8 cellular contexts compared by ENCODE assay signal in the genomic region with DNA sequence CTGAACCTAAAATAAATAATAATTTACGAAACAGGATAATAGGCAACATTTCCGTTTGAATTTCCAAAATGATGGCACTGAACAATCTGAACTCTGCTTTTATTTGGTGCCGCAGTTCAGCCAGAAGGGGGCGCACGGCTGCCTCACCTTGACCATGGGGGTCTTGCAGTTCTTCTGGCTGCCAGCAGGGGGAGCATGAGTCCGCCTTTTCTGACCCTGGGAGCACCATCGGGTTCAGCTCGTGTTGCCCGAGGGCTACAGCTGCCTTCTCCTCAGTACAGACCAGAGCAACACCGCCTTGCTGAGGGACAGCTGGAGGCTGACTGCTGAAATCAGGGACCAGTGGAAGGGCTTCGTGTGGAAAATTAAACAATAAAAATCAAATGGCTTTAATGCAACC.
DNase-seq lines count a peak whose midpoint lies in the region; ATAC-seq, FAIRE-seq and TF ChIP-seq lines count a peak whose summit lies in the region.
"Not testable (repeated sequence)": the region's sequence is repeated elsewhere in the genome, so short reads cannot be mapped to it uniquely, and the experiment has no call there.

No MANE protein-coding gene starts in this region.

- not testable (repeated sequence) for TF ChIP-seq CTCF in natural killer cell (IDR thresholded peaks at IDR 0.05)

- not testable (repeated sequence) for H3K4me3 Mint-ChIP-seq in natural killer cell

- FAIRE-seq in G401.6 (lab: Jason Lieb, UNC): peak; percentile 96

- not testable (repeated sequence) for DNase-seq in activated naive CD4-positive, alpha-beta T cell treated with anti-CD3 and anti-CD28 coated beads, Interleukin-2, amount 50 U/mL, for 72 hours (ENCODE audit: low spot score in 2 of 2); natural killer cell

- H3K27me3 Mint-ChIP-seq in natural killer cell (ENCODE audit: low read depth in 2 of 2): not testable (repeated sequence)

- H3K27ac Mint-ChIP-seq in activated naive CD4-positive, alpha-beta T cell treated with anti-CD3 and anti-CD28 coated beads, Interleukin-2, amount 50 U/mL, for 72 hours; natural killer cell: not testable (repeated sequence)

- intact Hi-C loops in natural killer cell (cut with micrococcal nuclease): not testable (repeated sequence)

- ATAC-seq in GM19372 (IDR thresholded peaks at IDR 0.05; ENCODE audit: low read depth, unreplicated experiment) (peak; percentile 96), GM21528 (IDR thresholded peaks at IDR 0.05; ENCODE audit: low FRiP score, unreplicated experiment) (peak; percentile 87), HG02798 (IDR thresholded peaks at IDR 0.05; ENCODE audit: poor library complexity, unreplicated experiment) (peak; percentile 95), HG03175 (IDR thresholded peaks at IDR 0.05; ENCODE audit: unreplicated experiment) (peak; percentile 91), HG03565 (IDR thresholded peaks at IDR 0.05; ENCODE audit: unreplicated experiment) (peak; percentile 85), natural killer cell (peak in 2 of 3 donors; percentile 53 to 61)
- peak; percentile 52 to 62 for ATAC-seq in activated naive CD4-positive, alpha-beta T cell treated with anti-CD3 and anti-CD28 coated beads, Interleukin-2, amount 50 U/mL, for 72 hours

- H3K36me3 Mint-ChIP-seq in activated naive CD4-positive, alpha-beta T cell treated with anti-CD3 and anti-CD28 coated beads, Interleukin-2, amount 50 U/mL, for 72 hours; natural killer cell: not testable (repeated sequence)

- H3K4me1 Mint-ChIP-seq in natural killer cell: not testable (repeated sequence)

- not testable (repeated sequence) for H3K9me3 Mint-ChIP-seq in activated naive CD4-positive, alpha-beta T cell treated with anti-CD3 and anti-CD28 coated beads, Interleukin-2, amount 50 U/mL, for 72 hours; natural killer cell
